ENCODE assay signal across 9 cellular contexts in the genomic region with DNA sequence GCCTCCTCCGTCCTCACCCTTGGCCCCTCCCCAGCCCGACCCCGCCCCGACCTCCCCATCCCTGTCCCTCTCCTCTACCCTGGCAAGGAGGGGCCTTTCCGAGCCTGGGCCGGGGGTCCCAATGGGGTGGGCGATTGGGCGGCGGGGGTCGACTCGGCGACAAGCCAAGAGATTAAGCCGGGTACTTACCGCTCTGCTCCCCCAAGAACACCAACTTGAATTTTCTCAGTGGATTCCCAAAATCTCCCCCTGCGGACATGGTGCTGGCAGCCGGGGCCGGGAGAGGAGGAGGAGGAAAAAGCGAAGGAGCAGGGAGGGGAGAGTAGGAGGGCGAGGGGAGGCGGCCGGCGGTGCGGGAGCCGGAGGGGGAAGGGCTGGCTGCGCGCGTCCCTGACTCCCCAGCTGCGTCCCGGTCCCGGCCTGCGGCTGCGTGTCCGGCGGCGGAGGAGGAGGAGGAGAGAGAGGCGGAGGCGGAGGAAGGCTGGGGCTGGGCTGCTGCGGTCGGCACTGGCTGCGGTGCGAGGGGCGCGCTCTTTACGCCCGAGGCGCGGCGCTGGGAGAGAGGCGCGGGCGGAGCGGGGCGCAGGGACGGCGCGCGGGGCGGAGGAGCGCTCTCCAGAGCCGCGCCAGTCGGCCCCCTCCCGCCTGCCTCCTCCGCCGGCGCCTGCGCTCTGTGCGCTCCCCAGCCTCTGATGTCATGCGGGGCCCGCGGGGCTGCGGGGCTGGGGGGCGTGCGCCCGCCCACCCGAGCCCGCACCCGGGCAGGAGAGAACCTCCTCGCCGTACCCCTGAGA. TPM values are rescaled to one million over a fixed set of nuclear protein-coding genes. Genes with fewer than 3 reads are reported as not detected.
DNase-seq lines count a peak whose midpoint lies in the region; ATAC-seq and TF ChIP-seq lines count a peak whose summit lies in the region.
"Had no signal": no experiment of that assay in that cellular context is flagged by ENCODE, and none has a peak within 500 bp of the region (broad histone marks: within the 10 kb centered on the region; RNA-seq: fewer than 3 reads in every experiment).

A gene (minus strand): TSS at position 675 of the 794 bp plus-strand sequence. CDS start 416 bp downstream, at position 259.

- peak; percentile 59 for ATAC-seq in activated naive CD8-positive, alpha-beta T cell treated with anti-CD3 and anti-CD28 coated beads, Interleukin-2, amount 50 U/mL, for 24 hours
- ATAC-seq in GM21423 (IDR thresholded peaks at IDR 0.05; ENCODE audit: unreplicated experiment) (no peak), GM21576 (IDR thresholded peaks at IDR 0.05; ENCODE audit: unreplicated experiment) (no peak)

- H3K9me3 Mint-ChIP-seq in activated CD4-positive, alpha-beta T cell treated with anti-CD3 and anti-CD28 coated beads, Interleukin-2, amount 10 ng/mL, durations not matched to agents 24 days and 14 days, result no peaks in the 10 kb centered on the region
- no peaks in the 10 kb centered on the region for H3K9me3 Mint-ChIP-seq in activated naive CD8-positive, alpha-beta T cell treated with anti-CD3 and anti-CD28 coated beads, Interleukin-2, amount 50 U/mL, for 24 hours

- no peaks in the 10 kb centered on the region for H3K9me3 ChIP-seq in cardiac muscle cell (ENCODE audit: low read depth)
- H3K9me3 ChIP-seq: neutrophil had no signal

- peak within 1 kb of the TSS; percentile 67 for H3K4me3 Mint-ChIP-seq in activated CD4-positive, alpha-beta T cell treated with anti-CD3 and anti-CD28 coated beads, Interleukin-2, amount 10 ng/mL, durations not matched to agents 24 days and 14 days
- peak within 1 kb of the TSS; percentile 53 for H3K4me3 Mint-ChIP-seq in activated naive CD8-positive, alpha-beta T cell treated with anti-CD3 and anti-CD28 coated beads, Interleukin-2, amount 50 U/mL, for 24 hours

- peaks cover 90% of the 10 kb centered on the region for H3K27me3 ChIP-seq in cardiac muscle cell

- no peak for TF ChIP-seq CTCF in cardiac muscle cell (IDR thresholded peaks at IDR 0.05; ENCODE audit: low read depth, low read length)

- H3K27ac ChIP-seq in cardiac muscle cell, result no peak within 1 kb of the TSS
- H3K27ac ChIP-seq: neutrophil had no signal

- H3K27ac Mint-ChIP-seq in activated CD4-positive, alpha-beta T cell treated with anti-CD3 and anti-CD28 coated beads, Interleukin-2, amount 10 ng/mL, durations not matched to agents 24 days and 14 days, result no peak within 1 kb of the TSS
- H3K27ac Mint-ChIP-seq in activated naive CD8-positive, alpha-beta T cell treated with anti-CD3 and anti-CD28 coated beads, Interleukin-2, amount 50 U/mL, for 24 hours, result no peak within 1 kb of the TSS

- intact Hi-C loops in activated CD4-positive, alpha-beta T cell treated with anti-CD3 and anti-CD28 coated beads, Interleukin-2, amount 10 ng/mL, durations not matched to agents 24 days and 14 days (cut with micrococcal nuclease), result no loop called here

- peak; percentile 60 for DNase-seq in activated CD4-positive, alpha-beta T cell treated with anti-CD3 and anti-CD28 coated beads, Interleukin-2, amount 10 ng/mL, durations not matched to agents 24 days and 14 days
- no peak for DNase-seq in activated CD4-positive, alpha-beta T cell treated with anti-CD3 and anti-CD28 coated beads for 1 hour
- peak; percentile 36 for DNase-seq in NCI-H1092 treated with DMSO at 0.1 percent for 48 hours (lab: John Stamatoyannopoulos, UW)
- DNase-seq in activated naive CD8-positive, alpha-beta T cell treated with anti-CD3 and anti-CD28 coated beads, Interleukin-2, amount 50 U/mL, for 24 hours, result peak; percentile 16
- peak; percentile 50 to 81 for DNase-seq in cardiac muscle cell (ENCODE audit: low read depth in 1 of 2, low spot score in 1 of 2)
- DNase-seq in nucleus accumbens (lab: John Stamatoyannopoulos, UW), result peak in 42 of 56 donors; percentile 22 to 84 (median 64)

- peaks cover 54% of the 10 kb centered on the region for H3K27me3 Mint-ChIP-seq in activated CD4-positive, alpha-beta T cell treated with anti-CD3 and anti-CD28 coated beads, Interleukin-2, amount 10 ng/mL, durations not matched to agents 24 days and 14 days
- H3K27me3 Mint-ChIP-seq in activated naive CD8-positive, alpha-beta T cell treated with anti-CD3 and anti-CD28 coated beads, Interleukin-2, amount 50 U/mL, for 24 hours, result peaks cover 43% of the 10 kb centered on the region

- no peaks in the 10 kb centered on the region for H3K36me3 Mint-ChIP-seq in activated CD4-positive, alpha-beta T cell treated with anti-CD3 and anti-CD28 coated beads, Interleukin-2, amount 10 ng/mL, durations not matched to agents 24 days and 14 days (ENCODE audit: low read depth)
- no peaks in the 10 kb centered on the region for H3K36me3 Mint-ChIP-seq in activated naive CD8-positive, alpha-beta T cell treated with anti-CD3 and anti-CD28 coated beads, Interleukin-2, amount 50 U/mL, for 24 hours (ENCODE audit: low read depth)

- no peaks in the 10 kb centered on the region for H3K4me1 ChIP-seq in cardiac muscle cell (ENCODE audit: low read depth)

- H3K4me3 ChIP-seq in cardiac muscle cell, result peak within 1 kb of the TSS; percentile 78

- no peaks in the 10 kb centered on the region for H3K36me3 ChIP-seq in cardiac muscle cell
- H3K36me3 ChIP-seq: neutrophil had no signal

- no peaks in the 10 kb centered on the region for H3K4me1 Mint-ChIP-seq in activated CD4-positive, alpha-beta T cell treated with anti-CD3 and anti-CD28 coated beads, Interleukin-2, amount 10 ng/mL, durations not matched to agents 24 days and 14 days
- no peaks in the 10 kb centered on the region for H3K4me1 Mint-ChIP-seq in activated naive CD8-positive, alpha-beta T cell treated with anti-CD3 and anti-CD28 coated beads, Interleukin-2, amount 50 U/mL, for 24 hours

RNA-seq across cellular contexts. Expression of the gene that starts here (rescaled TPM):
- total RNA-seq in activated CD4-positive, alpha-beta T cell treated with anti-CD3 and anti-CD28 coated beads, Interleukin-2, amount 10 ng/mL, durations not matched to agents 24 days and 14 days, result 0.07 and 0.14 TPM in 2 replicates
- 2.4 and 2.6 TPM in 2 replicates for total RNA-seq in cardiac muscle cell
- 3.0 TPM in 2 replicates for polyA plus RNA-seq in cardiac muscle cell

Comparison
In these comparisons a context has a peak if more than half of its experiments do, and no peak if none do; other contexts are left out.
1. Peak in DNase-seq in activated CD4-positive, alpha-beta T cell treated with anti-CD3 and anti-CD28 coated beads, Interleukin-2, amount 10 ng/mL, durations not matched to agents 24 days and 14 days; RNA of the gene not detected or under 1 TPM.